In genomic region chr19:1875646-1876493, GRCh38 we compare ENCODE assay signal across 1 cellular context.
TF ChIP-seq lines count a peak whose summit lies in the region.

No MANE protein-coding gene starts in this region.

TF ChIP-seq in K562, 482 proteins besides CTCF, POLR2A, EP300 and RAD21 (continued from another document and continues in another):
- TF ChIP-seq NKRF (IDR thresholded peaks at IDR 0.05; ENCODE audit: borderline replicate concordance) (peak; percentile 69; the same call in 1 of the 2 replicates), POLR2G (IDR thresholded peaks at IDR 0.05; ENCODE audit: low read depth, low read length) (peak; percentile 92), ZNF316 (IDR thresholded peaks at IDR 0.05) (no peak), ZNF76 (CRISPR knock-in tag; IDR thresholded peaks at IDR 0.05; ENCODE audit: borderline replicate concordance) (no peak; the same call in 1 of the 2 replicates), ILK (tag; IDR thresholded peaks at IDR 0.05; ENCODE audit: borderline replicate concordance, low read depth) (no peak), TSC22D4 (tag; IDR thresholded peaks at IDR 0.05) (no peak), BCOR (IDR thresholded peaks at IDR 0.05) (peak; percentile 48), CBX3 (IDR thresholded peaks at IDR 0.05; ENCODE audit: borderline replicate concordance in 1 of 2, low read length in 2 of 2) (peak in 1 of 2 experiments; percentile 43; a peak in 2 of 3 replicates), TAF7 (tag; IDR thresholded peaks at IDR 0.05) (0 out of 2 replicates have a peak, but pooled peaks have one; percentile 3), NFATC3 (IDR thresholded peaks at IDR 0.05) (no peak), TCFL5 (CRISPR knock-in tag; conservative IDR thresholded peaks at IDR 0.05) (no peak), ZNF398 (CRISPR knock-in tag; IDR thresholded peaks at IDR 0.05) (no peak), ZKSCAN3 (CRISPR knock-in tag; IDR thresholded peaks at IDR 0.05) (no peak), TBL1XR1 (IDR thresholded peaks at IDR 0.05; ENCODE audit: low read length in 2 of 2) (no peak; a peak in 1 of 4 replicates), CREBBP (IDR thresholded peaks at IDR 0.05; ENCODE audit: low read depth, low read length) (no peak), CHD1 (IDR thresholded peaks at IDR 0.05; ENCODE audit: low read length) (peak; percentile 91), ZNF75A (CRISPR knock-in tag; IDR thresholded peaks at IDR 0.05) (no peak), CHD4 (IDR thresholded peaks at IDR 0.05; ENCODE audit: insufficient read depth, insufficient replicate concordance, low read depth, low read length, poor library complexity, severe bottlenecking) (no peak), ELF2 (CRISPR knock-in tag; IDR thresholded peaks at IDR 0.05) (peak; percentile 95), CBFA2T2 (conservative IDR thresholded peaks at IDR 0.05) (peak; percentile 72), TOE1 (IDR thresholded peaks at IDR 0.05; ENCODE audit: borderline replicate concordance) (peak; percentile 93), TOE1 (CRISPR knock-in tag; IDR thresholded peaks at IDR 0.05; ENCODE audit: borderline replicate concordance, low read depth) (no peak), LEF1 (IDR thresholded peaks at IDR 0.05) (no peak; the same call in 1 of the 2 replicates), STAG1 (CRISPR knock-in tag; IDR thresholded peaks at IDR 0.05; ENCODE audit: borderline replicate concordance) (peak; percentile 39), UBTF (IDR thresholded peaks at IDR 0.05; ENCODE audit: borderline replicate concordance in 1 of 2, low read depth in 2 of 2, low read length in 2 of 2) (peak in 1 of 2 experiments; percentile 50; a peak in 1 of 4 replicates), RNF219 (CRISPR knock-in tag; IDR thresholded peaks at IDR 0.05) (no peak), HOXB6 (CRISPR knock-in tag; IDR thresholded peaks at IDR 0.05; ENCODE audit: borderline replicate concordance) (no peak)
- TF ChIP-seq, protein P1, sequence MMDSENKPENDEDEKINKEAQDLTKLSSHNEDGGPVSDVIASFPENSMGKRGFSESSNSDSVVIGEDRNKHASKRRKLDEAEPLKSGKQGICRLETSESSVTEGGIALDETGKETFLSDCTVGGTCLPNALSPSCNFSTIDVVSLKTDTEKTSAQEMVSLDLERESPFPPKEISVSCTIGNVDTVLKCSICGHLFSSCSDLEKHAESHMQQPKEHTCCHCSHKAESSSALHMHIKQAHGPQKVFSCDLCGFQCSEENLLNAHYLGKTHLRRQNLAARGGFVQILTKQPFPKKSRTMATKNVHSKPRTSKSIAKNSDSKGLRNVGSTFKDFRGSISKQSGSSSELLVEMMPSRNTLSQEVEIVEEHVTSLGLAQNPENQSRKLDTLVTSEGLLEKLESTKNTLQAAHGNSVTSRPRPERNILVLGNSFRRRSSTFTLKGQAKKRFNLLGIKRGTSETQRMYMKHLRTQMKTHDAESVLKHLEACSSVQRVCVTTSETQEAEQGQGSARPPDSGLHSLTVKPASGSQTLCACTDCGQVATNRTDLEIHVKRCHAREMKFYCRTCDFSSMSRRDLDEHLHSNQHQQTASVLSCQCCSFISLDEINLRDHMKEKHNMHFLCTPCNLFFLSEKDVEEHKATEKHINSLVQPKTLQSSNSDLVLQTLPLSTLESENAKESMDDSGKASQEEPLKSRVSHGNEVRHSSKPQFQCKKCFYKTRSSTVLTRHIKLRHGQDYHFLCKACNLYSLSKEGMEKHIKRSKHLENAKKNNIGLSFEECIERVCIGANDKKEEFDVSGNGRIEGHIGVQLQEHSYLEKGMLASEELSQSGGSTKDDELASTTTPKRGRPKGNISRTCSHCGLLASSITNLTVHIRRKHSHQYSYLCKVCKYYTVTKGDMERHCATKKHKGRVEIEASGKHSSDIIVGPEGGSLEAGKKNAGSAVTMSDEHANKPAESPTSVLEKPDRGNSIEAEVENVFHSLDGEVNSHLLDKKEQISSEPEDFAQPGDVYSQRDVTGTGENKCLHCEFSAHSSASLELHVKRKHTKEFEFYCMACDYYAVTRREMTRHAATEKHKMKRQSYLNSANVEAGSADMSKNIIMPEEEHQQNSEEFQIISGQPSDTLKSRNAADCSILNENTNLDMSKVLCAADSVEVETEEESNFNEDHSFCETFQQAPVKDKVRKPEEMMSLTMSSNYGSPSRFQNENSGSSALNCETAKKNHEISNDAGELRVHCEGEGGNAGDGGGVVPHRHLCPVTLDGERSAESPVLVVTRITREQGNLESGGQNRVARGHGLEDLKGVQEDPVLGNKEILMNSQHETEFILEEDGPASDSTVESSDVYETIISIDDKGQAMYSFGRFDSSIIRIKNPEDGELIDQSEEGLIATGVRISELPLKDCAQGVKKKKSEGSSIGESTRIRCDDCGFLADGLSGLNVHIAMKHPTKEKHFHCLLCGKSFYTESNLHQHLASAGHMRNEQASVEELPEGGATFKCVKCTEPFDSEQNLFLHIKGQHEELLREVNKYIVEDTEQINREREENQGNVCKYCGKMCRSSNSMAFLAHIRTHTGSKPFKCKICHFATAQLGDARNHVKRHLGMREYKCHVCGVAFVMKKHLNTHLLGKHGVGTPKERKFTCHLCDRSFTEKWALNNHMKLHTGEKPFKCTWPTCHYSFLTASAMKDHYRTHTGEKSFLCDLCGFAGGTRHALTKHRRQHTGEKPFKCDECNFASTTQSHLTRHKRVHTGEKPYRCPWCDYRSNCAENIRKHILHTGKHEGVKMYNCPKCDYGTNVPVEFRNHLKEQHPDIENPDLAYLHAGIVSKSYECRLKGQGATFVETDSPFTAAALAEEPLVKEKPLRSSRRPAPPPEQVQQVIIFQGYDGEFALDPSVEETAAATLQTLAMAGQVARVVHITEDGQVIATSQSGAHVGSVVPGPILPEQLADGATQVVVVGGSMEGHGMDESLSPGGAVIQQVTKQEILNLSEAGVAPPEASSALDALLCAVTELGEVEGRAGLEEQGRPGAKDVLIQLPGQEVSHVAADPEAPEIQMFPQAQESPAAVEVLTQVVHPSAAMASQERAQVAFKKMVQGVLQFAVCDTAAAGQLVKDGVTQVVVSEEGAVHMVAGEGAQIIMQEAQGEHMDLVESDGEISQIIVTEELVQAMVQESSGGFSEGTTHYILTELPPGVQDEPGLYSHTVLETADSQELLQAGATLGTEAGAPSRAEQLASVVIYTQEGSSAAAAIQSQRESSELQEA (IDR thresholded peaks at IDR 0.05; ENCODE audit: low read depth), result no peak
- TF ChIP-seq, protein P2, sequence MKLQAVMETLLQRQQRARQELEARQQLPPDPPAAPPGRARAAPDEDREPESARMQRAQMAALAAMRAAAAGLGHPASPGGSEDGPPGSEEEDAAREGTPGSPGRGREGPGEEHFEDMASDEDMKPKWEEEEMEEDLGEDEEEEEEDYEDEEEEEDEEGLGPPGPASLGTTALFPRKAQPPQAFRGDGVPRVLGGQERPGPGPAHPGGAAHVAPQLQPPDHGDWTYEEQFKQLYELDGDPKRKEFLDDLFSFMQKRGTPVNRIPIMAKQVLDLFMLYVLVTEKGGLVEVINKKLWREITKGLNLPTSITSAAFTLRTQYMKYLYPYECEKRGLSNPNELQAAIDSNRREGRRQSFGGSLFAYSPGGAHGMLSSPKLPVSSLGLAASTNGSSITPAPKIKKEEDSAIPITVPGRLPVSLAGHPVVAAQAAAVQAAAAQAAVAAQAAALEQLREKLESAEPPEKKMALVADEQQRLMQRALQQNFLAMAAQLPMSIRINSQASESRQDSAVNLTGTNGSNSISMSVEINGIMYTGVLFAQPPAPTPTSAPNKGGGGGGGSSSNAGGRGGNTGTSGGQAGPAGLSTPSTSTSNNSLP (IDR thresholded peaks at IDR 0.05; ENCODE audit: borderline replicate concordance, low read depth, low read length), result no peak
- TF ChIP-seq, protein P3, sequence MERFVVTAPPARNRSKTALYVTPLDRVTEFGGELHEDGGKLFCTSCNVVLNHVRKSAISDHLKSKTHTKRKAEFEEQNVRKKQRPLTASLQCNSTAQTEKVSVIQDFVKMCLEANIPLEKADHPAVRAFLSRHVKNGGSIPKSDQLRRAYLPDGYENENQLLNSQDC (CRISPR knock-in tag; IDR thresholded peaks at IDR 0.05), result peak; percentile 83; the same call in 1 of the 2 replicates
- TF ChIP-seq, protein P4, sequence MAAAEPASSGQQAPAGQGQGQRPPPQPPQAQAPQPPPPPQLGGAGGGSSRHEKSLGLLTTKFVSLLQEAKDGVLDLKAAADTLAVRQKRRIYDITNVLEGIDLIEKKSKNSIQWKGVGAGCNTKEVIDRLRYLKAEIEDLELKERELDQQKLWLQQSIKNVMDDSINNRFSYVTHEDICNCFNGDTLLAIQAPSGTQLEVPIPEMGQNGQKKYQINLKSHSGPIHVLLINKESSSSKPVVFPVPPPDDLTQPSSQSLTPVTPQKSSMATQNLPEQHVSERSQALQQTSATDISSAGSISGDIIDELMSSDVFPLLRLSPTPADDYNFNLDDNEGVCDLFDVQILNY (CRISPR knock-in tag; IDR thresholded peaks at IDR 0.05), result no peak
- TF ChIP-seq, protein P5, sequence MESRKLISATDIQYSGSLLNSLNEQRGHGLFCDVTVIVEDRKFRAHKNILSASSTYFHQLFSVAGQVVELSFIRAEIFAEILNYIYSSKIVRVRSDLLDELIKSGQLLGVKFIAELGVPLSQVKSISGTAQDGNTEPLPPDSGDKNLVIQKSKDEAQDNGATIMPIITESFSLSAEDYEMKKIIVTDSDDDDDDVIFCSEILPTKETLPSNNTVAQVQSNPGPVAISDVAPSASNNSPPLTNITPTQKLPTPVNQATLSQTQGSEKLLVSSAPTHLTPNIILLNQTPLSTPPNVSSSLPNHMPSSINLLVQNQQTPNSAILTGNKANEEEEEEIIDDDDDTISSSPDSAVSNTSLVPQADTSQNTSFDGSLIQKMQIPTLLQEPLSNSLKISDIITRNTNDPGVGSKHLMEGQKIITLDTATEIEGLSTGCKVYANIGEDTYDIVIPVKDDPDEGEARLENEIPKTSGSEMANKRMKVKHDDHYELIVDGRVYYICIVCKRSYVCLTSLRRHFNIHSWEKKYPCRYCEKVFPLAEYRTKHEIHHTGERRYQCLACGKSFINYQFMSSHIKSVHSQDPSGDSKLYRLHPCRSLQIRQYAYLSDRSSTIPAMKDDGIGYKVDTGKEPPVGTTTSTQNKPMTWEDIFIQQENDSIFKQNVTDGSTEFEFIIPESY (CRISPR knock-in tag; IDR thresholded peaks at IDR 0.05), result no peak; the same call in 1 of the 2 replicates
